22 cellular contexts compared by ENCODE assay signal in genomic region chr22:32448980-32449379, GRCh38. TPM values are rescaled to one million over a fixed set of nuclear protein-coding genes. Genes with fewer than 3 reads are reported as not detected.
DNase-seq lines count a peak whose midpoint lies in the region; ATAC-seq and TF ChIP-seq lines count a peak whose summit lies in the region.
"Had no signal": no experiment of that assay in that cellular context is flagged by ENCODE, and none has a peak within 500 bp of the region (broad histone marks: within the 10 kb centered on the region; RNA-seq: fewer than 3 reads in every experiment).

No MANE protein-coding gene starts in this region.

- no peak for TF ChIP-seq CTCF in HEK293 (tag by site-specific recombination; IDR thresholded peaks at IDR 0.05)
- TF ChIP-seq CTCF in PC-3 (conservative IDR thresholded peaks at IDR 0.05; ENCODE audit: low read depth, low read length), result no peak
- no peak for TF ChIP-seq CTCF in lower lobe of right lung (IDR thresholded peaks at IDR 0.05)
- TF ChIP-seq CTCF in prostate gland (IDR thresholded peaks at IDR 0.05), result no peak
- no peak for TF ChIP-seq CTCF in smooth muscle cell (IDR thresholded peaks at IDR 0.05; ENCODE audit: borderline replicate concordance, insufficient read depth, poor library complexity, severe bottlenecking)

- peak; percentile 2 for DNase-seq in NCI-H1436 treated with DMSO at 0.1 percent for 48 hours (lab: John Stamatoyannopoulos, UW)
- no peak for DNase-seq in NCI-H1436 (lab: John Stamatoyannopoulos, UW)
- peak; percentile 14 for DNase-seq in PC-3
- no peak for DNase-seq in lower lobe of right lung
- DNase-seq in prostate gland (ENCODE audit: low spot score), result no peak
- no peak for DNase-seq in smooth muscle cell (lab: John Stamatoyannopoulos, UW; ENCODE audit: unreplicated experiment)
- DNase-seq: 8988T; BE2C; Calu3; CD4-positive, alpha-beta memory T cell; DND-41; GDM1; GM23248; HCEC 1CT; NCI-H1048; NCI-H187; NCI-H226; NCI-H748 treated with DMSO at 0.1 percent for 48 hours had no signal

- H3F3A ChIP-seq in PC-3 (ENCODE audit: low read length, unreplicated experiment), result no peaks in the 10 kb centered on the region
- H3F3A ChIP-seq in smooth muscle cell (ENCODE audit: low read depth), result no peaks in the 10 kb centered on the region

- H2AFZ ChIP-seq in PC-3 (ENCODE audit: low read length) (no peak overlapping the region), smooth muscle cell (ENCODE audit: low read depth) (no peak overlapping the region)
- H2AFZ ChIP-seq: GM23248 had no signal

- H3K4me2 ChIP-seq in PC-3 (ENCODE audit: low read length) (no peak overlapping the region), smooth muscle cell (no peak overlapping the region)

- H3K27me3 ChIP-seq in PC-3 (ENCODE audit: low read length) (peaks cover 15% of the 10 kb centered on the region), lower lobe of right lung (ENCODE audit: low read depth) (peaks cover 4% of the 10 kb centered on the region), prostate gland (replicated peaks; ENCODE audit: insufficient read depth) (no peaks in the 10 kb centered on the region), smooth muscle cell (ENCODE audit: low read depth) (peaks cover 21% of the 10 kb centered on the region)
- H3K27me3 ChIP-seq: BE2C had no signal

- POLR2A ChIA-PET in HEK293 (lab: Yijun Ruan, JAX), result no interaction called here
- POLR2A ChIA-PET in PC-3 (lab: Charles Lee; ENCODE audit: unreplicated experiment), result no interaction called here

- 43% methylated on average over 4 of the region's 4 CpGs for WGBS in prostate gland
- WGBS in smooth muscle cell (ENCODE audit: low lambda C conversion rate), result 72% methylated on average over 4 of the region's 4 CpGs

- H3K36me3 ChIP-seq in HEK293 (ENCODE audit: control insufficient read depth in 2 of 2, insufficient read depth in 1 of 2, low read length in 2 of 2) (no peaks in the 10 kb centered on the region), PC-3 (ENCODE audit: low read depth, low read length) (no peaks in the 10 kb centered on the region), lower lobe of right lung (no peaks in the 10 kb centered on the region), prostate gland (no peaks in the 10 kb centered on the region), smooth muscle cell (ENCODE audit: low read depth) (no peaks in the 10 kb centered on the region)
- H3K36me3 ChIP-seq: BE2C had no signal

- no peaks in the 10 kb centered on the region for H3K9me3 ChIP-seq in HEK293 (ENCODE audit: control insufficient read depth, insufficient read depth, low read depth, low read length)
- H3K9me3 ChIP-seq in PC-3 (ENCODE audit: low read length), result no peaks in the 10 kb centered on the region
- H3K9me3 ChIP-seq in lower lobe of right lung, result no peaks in the 10 kb centered on the region
- no peaks in the 10 kb centered on the region for H3K9me3 ChIP-seq in prostate gland
- H3K9me3 ChIP-seq in smooth muscle cell (replicated peaks; ENCODE audit: low read depth), result no peaks in the 10 kb centered on the region
- H3K9me3 ChIP-seq: BE2C had no signal

- H3K4me1 ChIP-seq in HEK293 (ENCODE audit: control insufficient read depth, insufficient read depth, low read length) (no peaks in the 10 kb centered on the region), PC-3 (ENCODE audit: insufficient read depth, low read length) (no peaks in the 10 kb centered on the region), lower lobe of right lung (no peaks in the 10 kb centered on the region), prostate gland (replicated peaks) (no peaks in the 10 kb centered on the region), smooth muscle cell (ENCODE audit: low read depth) (no peaks in the 10 kb centered on the region)
- H3K4me1 ChIP-seq: BE2C had no signal

- CTCF ChIA-PET in HEK293 (lab: Yijun Ruan, JAX), result interaction anchor here (0.6 to 0.7 kb wide), 2 partner anchors 144 to 609 kb away, joined by 3 to 6 read pairs; no protein-coding TSS in a partner anchor
- CTCF ChIA-PET in PC-3 (lab: Charles Lee), result no interaction called here

- intact Hi-C loops in PC-3 (cut with micrococcal nuclease), result no loop called here
- intact Hi-C loops in lower lobe of right lung (cut with DNase I), result no loop called here
- intact Hi-C loops in prostate gland (cut with DNase I), result no loop called here

- no peaks in the 10 kb centered on the region for H3K79me2 ChIP-seq in PC-3 (ENCODE audit: low read length)
- no peaks in the 10 kb centered on the region for H3K79me2 ChIP-seq in smooth muscle cell (ENCODE audit: low read depth)

- ATAC-seq in PC-3 (no peak), lower lobe of right lung (peak; percentile 95 to 98), GM19035 (IDR thresholded peaks at IDR 0.05; ENCODE audit: unreplicated experiment) (no peak)
- ATAC-seq: GM12878 had no signal

- TF ChIP-seq POLR2A in prostate gland (IDR thresholded peaks at IDR 0.05), result no peak

- no peaks in the 10 kb centered on the region for H4K20me1 ChIP-seq in PC-3 (ENCODE audit: low read length)
- no peaks in the 10 kb centered on the region for H4K20me1 ChIP-seq in smooth muscle cell (ENCODE audit: low read depth)

- BruUV-seq in PC-3 (replicated peaks; lab: Mats Ljungman, UMichigan), result no TSS peak

- H3K27ac ChIP-seq in HEK293 (ENCODE audit: extremely low read depth, low read depth, low read length) (no peak overlapping the region), PC-3 (ENCODE audit: low read length) (no peak overlapping the region), lower lobe of right lung (no peak overlapping the region), prostate gland (no peak overlapping the region), smooth muscle cell (ENCODE audit: low read depth) (no peak overlapping the region)
- H3K27ac ChIP-seq: GM23248 had no signal

- H3K4me3 ChIP-seq in HEK293 (ENCODE audit: low read depth, low read length), result no peak overlapping the region
- H3K4me3 ChIP-seq in PC-3 (ENCODE audit: low read length), result no peak overlapping the region
- no peak overlapping the region for H3K4me3 ChIP-seq in lower lobe of right lung
- H3K4me3 ChIP-seq in prostate gland, result no peak overlapping the region
- no peak overlapping the region for H3K4me3 ChIP-seq in smooth muscle cell
- H3K4me3 ChIP-seq: GM12878, GM23248 had no signal

- H3K9ac ChIP-seq in PC-3 (ENCODE audit: low read length) (no peak overlapping the region), smooth muscle cell (ENCODE audit: low read depth) (no peak overlapping the region)
- H3K9ac ChIP-seq: GM23248 had no signal

- no peaks in the 10 kb centered on the region for H3K9me2 ChIP-seq in PC-3 (replicated peaks; ENCODE audit: low read length)

TF ChIP-seq in HEK293, 187 proteins besides CTCF, POLR2A, EP300 and RAD21 (continues in another document):
- TF ChIP-seq ZNF426 (tag by site-specific recombination; IDR thresholded peaks at IDR 0.05) (no peak), PRDM10 (tag by site-specific recombination; IDR thresholded peaks at IDR 0.05) (peak; percentile 30; the same call in 1 of the 2 replicates), ZNF660 (tag by site-specific recombination; IDR thresholded peaks at IDR 0.05) (peak; percentile 48; the same call in 1 of the 2 replicates), MEIS1 (CRISPR knock-in tag; IDR thresholded peaks at IDR 0.05; ENCODE audit: borderline replicate concordance) (no peak), ZNF670 (tag by site-specific recombination; IDR thresholded peaks at IDR 0.05; ENCODE audit: low read depth) (no peak), ZNF184 (tag by site-specific recombination; IDR thresholded peaks at IDR 0.05) (0 out of 2 replicates have a peak, but pooled peaks have one; percentile 29), MYNN (tag by site-specific recombination; IDR thresholded peaks at IDR 0.05; ENCODE audit: borderline replicate concordance) (no peak)

RNA-seq across cellular contexts. Expression of gene BPIFC, which starts 15.3 kb away (rescaled TPM):
- not detected in 2 replicates for total RNA-seq in PC-3 (2014; rRNA removed)
- not detected for total RNA-seq in lower lobe of right lung
- not detected for total RNA-seq in prostate gland
- total RNA-seq in smooth muscle cell, result 1.5 and 8.3 TPM in 2 replicates
- polyA plus RNA-seq in smooth muscle cell, result not detected in 2 replicates
- total RNA-seq: Calu3; CD4-positive, alpha-beta memory T cell; GM12878; GM23248; SK-MEL-5 had no signal
- polyA plus RNA-seq: CD4-positive, alpha-beta memory T cell; GM23248 had no signal

RNA-seq across cellular contexts. Expression of gene FBXO7, which starts 25.6 kb away (rescaled TPM):
- total RNA-seq in PC-3 (2014; rRNA removed) (43.6 and 44.2 TPM in 2 replicates), lower lobe of right lung (93.2 TPM), prostate gland (100 to 1,000 TPM in 1 of 2 donors, 10 to 100 TPM in 1; 82.8 to 128 TPM), smooth muscle cell (126 and 138 TPM in 2 replicates)
- polyA plus RNA-seq in smooth muscle cell, result 141 and 149 TPM in 2 replicates

RNA-seq across cellular contexts. Expression of gene RTCB, which starts 36.9 kb away (rescaled TPM):
- total RNA-seq in PC-3 (2014; rRNA removed), result 136 and 146 TPM in 2 replicates
- 58.2 TPM for total RNA-seq in lower lobe of right lung
- 10 to 100 TPM; 52.1 to 87.5 TPM for total RNA-seq in prostate gland
- total RNA-seq in smooth muscle cell, result 120 and 175 TPM in 2 replicates
- 105 and 106 TPM in 2 replicates for polyA plus RNA-seq in smooth muscle cell

Comparison
In these comparisons a context has a peak if more than half of its experiments do, and no peak if none do; other contexts are left out.
1. DNase-seq: peak in NCI-H1436 treated with DMSO at 0.1 percent for 48 hours (single experiment) and PC-3 (single experiment); none in NCI-H1436 (single experiment), lower lobe of right lung (single experiment), prostate gland (single experiment) and smooth muscle cell (single experiment).
2. ATAC-seq: peak in lower lobe of right lung (2 of 2); none in PC-3 (single experiment) and GM19035 (single experiment).